ENCODE assay signal across 33 cellular contexts in genomic region chr10:43071881-43072650, GRCh38. TPM values are rescaled to one million over a fixed set of nuclear protein-coding genes. Genes with fewer than 3 reads are reported as not detected.
"Had no signal": no experiment of that assay in that cellular context is flagged by ENCODE, and none has a peak within 500 bp of the region (broad histone marks: within the 10 kb centered on the region; RNA-seq: fewer than 3 reads in every experiment).

No MANE protein-coding gene starts in this region.

- H3K9me3 ChIP-seq: ascending aorta, body of pancreas, MG63, SJSA1 had no signal

- H3K36me3 Mint-ChIP-seq: activated CD8-positive, alpha-beta memory T cell treated with anti-CD3 and anti-CD28 coated beads, Interleukin-2, amount 10 ng/mL, durations not matched to agents 7 days and 5 days; activated naive CD4-positive, alpha-beta T cell treated with anti-CD3 and anti-CD28 coated beads, Interleukin-2, amount 50 U/mL, for 24 hours; T-cell had no signal

- ATAC-seq: activated CD8-positive, alpha-beta memory T cell treated with anti-CD3 and anti-CD28 coated beads, Interleukin-2, amount 10 ng/mL, durations not matched to agents 7 days and 5 days; body of pancreas; Panc1; T-cell had no signal

- H3K4me1 Mint-ChIP-seq: activated naive CD4-positive, alpha-beta T cell treated with anti-CD3 and anti-CD28 coated beads, Interleukin-2, amount 50 U/mL, for 24 hours had no signal

- H3K4me3 Mint-ChIP-seq: activated B cell treated with CpG ODN at 0.5 μM for 24 hours; activated CD4-positive, alpha-beta T cell treated with anti-CD3 and anti-CD28 coated beads, Interleukin-2, amount 10 ng/mL, durations not matched to agents 24 days and 14 days; activated CD8-positive, alpha-beta memory T cell treated with anti-CD3 and anti-CD28 coated beads, Interleukin-2, amount 10 ng/mL, durations not matched to agents 7 days and 5 days; activated naive CD4-positive, alpha-beta T cell treated with anti-CD3 and anti-CD28 coated beads, Interleukin-2, amount 50 U/mL, for 24 hours; activated T-cell treated with anti-CD3 and anti-CD28 coated beads, Interleukin-2, amount 50 U/mL, for 24 hours; activated T-helper 1 cell treated with anti-CD3 and anti-CD28 coated beads, Interleukin-12 subunit alpha, Interleukin-12 subunit beta, Interleukin-2, Interleukin-4 antibody, amounts not matched to agents 30 ng/mL and 10 ng/mL and 1 ng/mL, durations not matched to agents 14 hours and 24 hours and 36 hours; T-cell had no signal

- H3K4me3 ChIP-seq: ascending aorta, body of pancreas, MG63, SJSA1 had no signal

- DNase-seq: activated B cell treated with CpG ODN at 0.5 μM for 24 hours; activated CD4-positive, alpha-beta T cell treated with anti-CD3 and anti-CD28 coated beads for 1 hour; activated CD4-positive, alpha-beta T cell treated with anti-CD3 and anti-CD28 coated beads, Interleukin-2, amount 10 ng/mL, durations not matched to agents 24 days and 14 days; activated CD4-positive, alpha-beta T cell treated with anti-CD3 and anti-CD28 coated beads, Interleukin-2, amount 50 U/mL, for 48 hours; activated CD8-positive, alpha-beta memory T cell treated with anti-CD3 and anti-CD28 coated beads, Interleukin-2, amount 10 ng/mL, durations not matched to agents 7 days and 5 days; activated effector memory CD4-positive, alpha-beta T cell treated with Interleukin-2 at 50 U/mL for 16 hours; activated naive CD4-positive, alpha-beta T cell; activated T-cell treated with anti-CD3 and anti-CD28 coated beads, Interleukin-2, amount 50 U/mL, for 24 hours; amniotic stem cell; body of pancreas; MG63; MV-4-11; NCI-H1092 treated with DMSO at 0.1 percent for 48 hours; NCI-H1417 treated with DMSO at 0.1 percent for 48 hours; NCI-H1694; NCI-H2029; NCI-H2107; NCI-H2171 treated with DMSO at 0.1 percent for 48 hours; NCI-H226; NCI-H526; NCI-H774; NK-92 treated with Interleukin-12 subunit alpha and Interleukin-12 subunit beta, amount 100 ng/mL, for 24 hours; OCI-M1; RPMI8226; SHP77; T-cell; T-helper 2 cell; T1000 had no signal

- H3K4me1 ChIP-seq: SJSA1 had no signal

- H3K36me3 ChIP-seq: ascending aorta, MG63, SJSA1 had no signal

- H3K9me3 Mint-ChIP-seq: activated B cell treated with CpG ODN at 0.5 μM for 24 hours; activated CD4-positive, alpha-beta T cell treated with anti-CD3 and anti-CD28 coated beads, Interleukin-2, amount 10 ng/mL, durations not matched to agents 24 days and 14 days; activated naive CD4-positive, alpha-beta T cell treated with anti-CD3 and anti-CD28 coated beads, Interleukin-2, amount 50 U/mL, for 24 hours; activated T-cell treated with anti-CD3 and anti-CD28 coated beads, Interleukin-2, amount 50 U/mL, for 24 hours; activated T-helper 1 cell treated with anti-CD3 and anti-CD28 coated beads, Interleukin-12 subunit alpha, Interleukin-12 subunit beta, Interleukin-2, Interleukin-4 antibody, amounts not matched to agents 30 ng/mL and 10 ng/mL and 1 ng/mL, durations not matched to agents 14 hours and 24 hours and 36 hours; T-cell had no signal

- H3K27ac Mint-ChIP-seq: activated B cell treated with CpG ODN at 0.5 μM for 24 hours; activated CD4-positive, alpha-beta T cell treated with anti-CD3 and anti-CD28 coated beads, Interleukin-2, amount 10 ng/mL, durations not matched to agents 24 days and 14 days; activated CD8-positive, alpha-beta memory T cell treated with anti-CD3 and anti-CD28 coated beads, Interleukin-2, amount 10 ng/mL, durations not matched to agents 7 days and 5 days; activated naive CD4-positive, alpha-beta T cell treated with anti-CD3 and anti-CD28 coated beads, Interleukin-2, amount 50 U/mL, for 24 hours; activated T-cell treated with anti-CD3 and anti-CD28 coated beads, Interleukin-2, amount 50 U/mL, for 24 hours; T-cell had no signal

RNA-seq across cellular contexts. Expression of gene RET, which starts 4.8 kb away (rescaled TPM):
- total RNA-seq: activated B cell treated with CpG ODN at 0.5 μM for 24 hours, ascending aorta, SJSA1 had no signal
